ENCODE assay signal across 8 cellular contexts in genomic region chr5:96565843-96566242, GRCh38.
DNase-seq lines count a peak whose midpoint lies in the region; ATAC-seq and TF ChIP-seq lines count a peak whose summit lies in the region.

No MANE protein-coding gene starts in this region.

- H3K27ac Mint-ChIP-seq in Calu3 (ENCODE audit: unreplicated experiment) = no peak overlapping the region

- no peaks in the 10 kb centered on the region for H3K36me3 Mint-ChIP-seq in Calu3 (ENCODE audit: insufficient read depth, unreplicated experiment)

- H3K27me3 ChIP-seq in ACC112 (ENCODE audit: insufficient read depth, low read length) (no peaks in the 10 kb centered on the region), upper lobe of right lung (no peaks in the 10 kb centered on the region), ascending aorta (no peaks in the 10 kb centered on the region)

- peaks cover 35% of the 10 kb centered on the region for H3K27me3 Mint-ChIP-seq in Calu3 (ENCODE audit: unreplicated experiment)

- H3K79me2 ChIP-seq in ACC112 (ENCODE audit: control insufficient read depth, insufficient read depth, low read length, unreplicated experiment) = no peaks in the 10 kb centered on the region

- ATAC-seq in GM19025 (IDR thresholded peaks at IDR 0.05; ENCODE audit: low read depth, unreplicated experiment) (peak; percentile 68), upper lobe of right lung (no peak), left colon (no peak)

- DNase-seq in LHCN-M2 (ENCODE audit: low read depth) = peak; percentile 96
- peak; percentile 81 for DNase-seq in choroid plexus epithelial cell (ENCODE audit: low read depth)
- DNase-seq in upper lobe of right lung = no peak
- no peak for DNase-seq in left colon
- DNase-seq in ascending aorta (ENCODE audit: low spot score in 2 of 2) = no peak
- DNase-seq in Calu3 = no peak

- no TSS peak for BruUV-seq in Calu3 (replicated peaks; lab: Mats Ljungman, UMichigan)

- no peaks in the 10 kb centered on the region for H3K9me3 ChIP-seq in upper lobe of right lung
- no peaks in the 10 kb centered on the region for H3K9me3 ChIP-seq in ascending aorta

- H3K4me3 Mint-ChIP-seq in Calu3 (ENCODE audit: low read depth, unreplicated experiment) = no peak overlapping the region

- intact Hi-C loops in upper lobe of right lung (cut with DNase I) = no loop called here
- intact Hi-C loops in left colon (cut with DNase I, micrococcal nuclease) = no loop called here
- intact Hi-C loops in ascending aorta (cut with DNase I) = no loop called here
- intact Hi-C loops in Calu3 (cut with micrococcal nuclease; ENCODE audit: unreplicated experiment) = no loop called here

- no peak for TF ChIP-seq CTCF in choroid plexus epithelial cell (conservative IDR thresholded peaks at IDR 0.05; ENCODE audit: low read depth, low read length)
- TF ChIP-seq CTCF in upper lobe of right lung (IDR thresholded peaks at IDR 0.05) = no peak
- no peak for TF ChIP-seq CTCF in ascending aorta (IDR thresholded peaks at IDR 0.05)
- no peak for TF ChIP-seq CTCF in Calu3 (IDR thresholded peaks at IDR 0.05; ENCODE audit: unreplicated experiment)

- H3K27ac ChIP-seq in ACC112 (ENCODE audit: low read depth, low read length) = peak overlapping the region; percentile 84
- H3K27ac ChIP-seq in upper lobe of right lung = no peak overlapping the region
- no peak overlapping the region for H3K27ac ChIP-seq in ascending aorta

- CTCF ChIA-PET in Calu3 (lab: Charles Lee) = no interaction called here

- peaks cover 8% of the 10 kb centered on the region; the same call in 1 of the 2 replicates for H3K36me3 ChIP-seq in ACC112 (ENCODE audit: insufficient read depth, low read length)
- no peaks in the 10 kb centered on the region for H3K36me3 ChIP-seq in upper lobe of right lung
- no peaks in the 10 kb centered on the region for H3K36me3 ChIP-seq in ascending aorta

- H3K9me3 Mint-ChIP-seq in Calu3 (ENCODE audit: low read depth, unreplicated experiment) = no peaks in the 10 kb centered on the region

- H3K4me1 ChIP-seq in ACC112 (ENCODE audit: control insufficient read depth, insufficient read depth, low read length, unreplicated experiment) (peaks cover 39% of the 10 kb centered on the region), upper lobe of right lung (peaks cover 4% of the 10 kb centered on the region), ascending aorta (no peaks in the 10 kb centered on the region)

- peak overlapping the region; percentile 27; the same call in 1 of the 2 replicates for H3K4me3 ChIP-seq in ACC112 (ENCODE audit: low read depth, low read length)
- no peak overlapping the region for H3K4me3 ChIP-seq in choroid plexus epithelial cell (ENCODE audit: low read depth, low read length)
- H3K4me3 ChIP-seq in upper lobe of right lung = no peak overlapping the region
- no peak overlapping the region for H3K4me3 ChIP-seq in ascending aorta

- peak overlapping the region; percentile 73 for H2AFZ ChIP-seq in ACC112 (ENCODE audit: low read length, unreplicated experiment)

- peaks cover 8% of the 10 kb centered on the region for H3K4me1 Mint-ChIP-seq in Calu3 (ENCODE audit: low read depth, unreplicated experiment)

Comparison
In these comparisons a context has a peak if more than half of its experiments do, and no peak if none do; other contexts are left out.
1. DNase-seq: peak in LHCN-M2 (single experiment) and choroid plexus epithelial cell (single experiment); none in upper lobe of right lung (single experiment), left colon (0 of 2), ascending aorta (0 of 2) and Calu3 (single experiment).